ENCODE assay signal across 8 cellular contexts in genomic region chr15:78859971-78860733, GRCh38. TPM values are rescaled to one million over a fixed set of nuclear protein-coding genes. Genes with fewer than 3 reads are reported as not detected.
DNase-seq lines count a peak whose midpoint lies in the region; ATAC-seq and TF ChIP-seq lines count a peak whose summit lies in the region.

No MANE protein-coding gene starts in this region.

- H4K20me1 ChIP-seq in GM23248 (ENCODE audit: insufficient read depth) = no peaks in the 10 kb centered on the region

- no peaks in the 10 kb centered on the region for H3K9me2 ChIP-seq in GM23248 (ENCODE audit: insufficient read depth)

- H3K4me1 ChIP-seq in GM23248 (ENCODE audit: insufficient read depth) (peaks cover 7% of the 10 kb centered on the region), left ventricle myocardium inferior (peaks cover 4% of the 10 kb centered on the region), upper lobe of right lung (peaks cover 2% of the 10 kb centered on the region)

- peaks cover 24% of the 10 kb centered on the region for H3F3A ChIP-seq in GM23248 (ENCODE audit: insufficient read depth)

- H3K36me3 ChIP-seq in GM23248 (ENCODE audit: low read depth) = no peaks in the 10 kb centered on the region
- no peaks in the 10 kb centered on the region for H3K36me3 ChIP-seq in left ventricle myocardium inferior
- H3K36me3 ChIP-seq in upper lobe of right lung = no peaks in the 10 kb centered on the region

- peak; percentile 92 for ATAC-seq in upper lobe of right lung

- H3K4me3 ChIP-seq in GM23248 (peak overlapping the region; percentile 77), left ventricle myocardium inferior (peak overlapping the region; percentile 64), upper lobe of right lung (peak overlapping the region; percentile 54)

- DNase-seq in DMS 273 (lab: John Stamatoyannopoulos, UW; ENCODE audit: unreplicated experiment) (peak; percentile 91), GM23248 (peak; percentile 90), M059J (ENCODE audit: low read depth) (peak; percentile 82), SW 1271 (lab: John Stamatoyannopoulos, UW) (peak; percentile 82 to 91), amniotic epithelial cell (ENCODE audit: low read depth) (peak; percentile 83), left ventricle myocardium inferior (peak; percentile 72), posterior vena cava (ENCODE audit: low spot score) (peak; percentile 93), upper lobe of right lung (peak; percentile 83)

- H3K4me2 ChIP-seq in GM23248 (ENCODE audit: unreplicated experiment) = peak overlapping the region; percentile 80

- 1 to 2% methylated on average over 29 of the region's 29 CpGs for WGBS in GM23248 (ENCODE audit: low coverage in 1 of 2, low lambda C conversion rate in 2 of 2, missing lambda C conversion rate in 2 of 2), 2 experiments

- no peaks in the 10 kb centered on the region for H3K79me2 ChIP-seq in GM23248 (ENCODE audit: insufficient read depth)

- peak overlapping the region; percentile 93 for H3K27ac ChIP-seq in GM23248
- H3K27ac ChIP-seq in left ventricle myocardium inferior (replicated peaks) = peak overlapping the region; percentile 66
- peak overlapping the region; percentile 71 for H3K27ac ChIP-seq in upper lobe of right lung

- in situ Hi-C loops in GM23248 (cut with MboI) = no loop called here

- TF ChIP-seq CTCF in left ventricle myocardium inferior (IDR thresholded peaks at IDR 0.05; ENCODE audit: borderline replicate concordance) (peak; percentile 66), upper lobe of right lung (IDR thresholded peaks at IDR 0.05) (peak; percentile 55)

- H2AFZ ChIP-seq in GM23248 = peak overlapping the region; percentile 94

- intact Hi-C loops in left ventricle myocardium inferior (cut with micrococcal nuclease) (no loop called here), posterior vena cava (cut with DNase I) (no loop called here), upper lobe of right lung (cut with DNase I) (no loop called here)

- H3K9ac ChIP-seq in GM23248 = peak overlapping the region; percentile 89

- H3K9me3 ChIP-seq in GM23248 (ENCODE audit: low read depth) (no peaks in the 10 kb centered on the region), left ventricle myocardium inferior (replicated peaks) (no peaks in the 10 kb centered on the region), upper lobe of right lung (no peaks in the 10 kb centered on the region)

- no peaks in the 10 kb centered on the region for H3K27me3 ChIP-seq in GM23248 (replicated peaks; ENCODE audit: insufficient read depth)
- H3K27me3 ChIP-seq in left ventricle myocardium inferior (ENCODE audit: low read depth) = no peaks in the 10 kb centered on the region
- no peaks in the 10 kb centered on the region for H3K27me3 ChIP-seq in upper lobe of right lung

RNA-seq across cellular contexts. Expression of gene MORF4L1, which starts 12.5 kb away (rescaled TPM):
- 302 and 388 TPM in 2 replicates for total RNA-seq in GM23248 (2014; rRNA removed; shearing (Covaris generic))
- 357 and 358 TPM in 2 replicates for polyA plus RNA-seq in GM23248 (2016; fragmentation: Nextera tagmentation; extraction: Ambion mirVana)
- total RNA-seq in M059J (2014; rRNA removed; shearing (Covaris generic)) = 225 and 272 TPM in 2 replicates
- 310 TPM for total RNA-seq in left ventricle myocardium inferior
- total RNA-seq in posterior vena cava = 100 to 1,000 TPM; 311 to 339 TPM
- 261 TPM for total RNA-seq in upper lobe of right lung

RNA-seq across cellular contexts. Expression of gene ADAMTS7, which starts 48.9 kb away (rescaled TPM):
- total RNA-seq in GM23248 (2014; rRNA removed; shearing (Covaris generic)) = 2.4 and 4.8 TPM in 2 replicates
- polyA plus RNA-seq in GM23248 (2016; fragmentation: Nextera tagmentation; extraction: Ambion mirVana) = 0.70 and 0.89 TPM in 2 replicates
- 0.25 and 0.79 TPM in 2 replicates for total RNA-seq in M059J (2014; rRNA removed; shearing (Covaris generic))
- total RNA-seq in left ventricle myocardium inferior (24.2 TPM), posterior vena cava (1 to 10 TPM; 6.7 to 8.9 TPM), upper lobe of right lung (9.1 TPM)

Comparison
In these comparisons a context has a peak if more than half of its experiments do, and no peak if none do; other contexts are left out.
1. Peak in every context shown above with its lines: DNase-seq, ATAC-seq, H3K4me3 ChIP-seq and H3K27ac ChIP-seq.